In the genomic region with DNA sequence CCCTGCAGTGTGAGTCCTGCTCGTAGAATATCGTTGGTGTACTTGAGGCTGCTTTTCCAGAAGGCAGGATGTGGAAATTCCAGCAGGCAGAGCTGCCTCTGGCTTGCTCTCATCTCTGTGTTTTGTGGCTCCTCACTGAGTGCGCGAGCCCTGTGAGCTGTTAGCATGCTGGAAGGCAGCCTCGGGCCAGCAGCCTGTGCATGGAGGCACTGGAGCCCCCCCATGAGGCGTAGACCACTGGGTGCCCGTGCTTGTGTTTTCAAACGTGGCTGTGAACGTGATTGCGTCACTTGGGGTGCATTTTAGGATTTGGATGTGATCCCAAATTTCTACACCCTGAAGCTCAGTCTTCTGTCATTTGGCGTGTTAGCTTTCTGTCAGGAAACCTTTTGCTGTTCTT, we compare ENCODE assay signal across 11 cellular contexts. TPM values are rescaled to one million over a fixed set of nuclear protein-coding genes. Genes with fewer than 3 reads are reported as not detected.
DNase-seq lines count a peak whose midpoint lies in the region; ATAC-seq and TF ChIP-seq lines count a peak whose summit lies in the region.
"Had no signal": no experiment of that assay in that cellular context is flagged by ENCODE, and none has a peak within 500 bp of the region (broad histone marks: within the 10 kb centered on the region; RNA-seq: fewer than 3 reads in every experiment).

No MANE protein-coding gene starts in this region.

- peak overlapping the region; percentile 38 for H3K27ac Mint-ChIP-seq in activated naive CD4-positive, alpha-beta T cell treated with anti-CD3 and anti-CD28 coated beads, Interleukin-2, amount 50 U/mL, for 24 hours
- peak overlapping the region in 1 of 2 donors; percentile 1 for H3K27ac Mint-ChIP-seq in activated naive CD4-positive, alpha-beta T cell treated with anti-CD3 and anti-CD28 coated beads, Interleukin-2, amount 50 U/mL, for 72 hours

- no peak for TF ChIP-seq CTCF in fibroblast of villous mesenchyme (IDR thresholded peaks at IDR 0.05; ENCODE audit: insufficient read depth, low read depth, low read length)

- H3K4me3 Mint-ChIP-seq in activated naive CD4-positive, alpha-beta T cell treated with anti-CD3 and anti-CD28 coated beads, Interleukin-2, amount 50 U/mL, for 24 hours: peak overlapping the region; percentile 93

- in situ Hi-C loops in HAP-1 (cut with MboI; ENCODE audit: low sequenced_read_pairs): no loop called here

- H3K4me1 Mint-ChIP-seq in activated naive CD4-positive, alpha-beta T cell treated with anti-CD3 and anti-CD28 coated beads, Interleukin-2, amount 50 U/mL, for 24 hours: peaks cover 38% of the 10 kb centered on the region

- H3K4me1 ChIP-seq in adipocyte (ENCODE audit: control insufficient read depth, insufficient read depth, low read length) (peaks cover 37% of the 10 kb centered on the region), skeletal muscle satellite cell (ENCODE audit: control insufficient read depth, insufficient read depth, low read length) (peaks cover 38% of the 10 kb centered on the region), HAP-1 (peaks cover 17% of the 10 kb centered on the region)

- no peaks in the 10 kb centered on the region for H3K9me3 Mint-ChIP-seq in activated naive CD4-positive, alpha-beta T cell treated with anti-CD3 and anti-CD28 coated beads, Interleukin-2, amount 50 U/mL, for 24 hours
- no peaks in the 10 kb centered on the region for H3K9me3 Mint-ChIP-seq in activated naive CD4-positive, alpha-beta T cell treated with anti-CD3 and anti-CD28 coated beads, Interleukin-2, amount 50 U/mL, for 72 hours

- H3K4me3 ChIP-seq in adipocyte (ENCODE audit: low read length): peak overlapping the region; percentile 33
- H3K4me3 ChIP-seq in fibroblast of villous mesenchyme (ENCODE audit: low read depth, low read length): peak overlapping the region; percentile 16
- H3K4me3 ChIP-seq in skeletal muscle satellite cell (ENCODE audit: low read length): peak overlapping the region; percentile 99
- no peak overlapping the region for H3K4me3 ChIP-seq in HAP-1

- no peaks in the 10 kb centered on the region for H3K9me3 ChIP-seq in adipocyte (ENCODE audit: control insufficient read depth, low read length)
- H3K9me3 ChIP-seq in skeletal muscle satellite cell (replicated peaks; ENCODE audit: low read length): no peaks in the 10 kb centered on the region
- no peaks in the 10 kb centered on the region for H3K9me3 ChIP-seq in HAP-1

- H3K9ac ChIP-seq in adipocyte (ENCODE audit: low read length) (peak overlapping the region; percentile 1), skeletal muscle satellite cell (ENCODE audit: low read depth, low read length) (peak overlapping the region; percentile 29)

- H3K27me3 ChIP-seq in adipocyte (replicated peaks; ENCODE audit: control insufficient read depth, insufficient read depth, low read length): no peaks in the 10 kb centered on the region
- no peaks in the 10 kb centered on the region for H3K27me3 ChIP-seq in skeletal muscle satellite cell (ENCODE audit: control insufficient read depth, insufficient read depth, low read length)
- H3K27me3 ChIP-seq in HAP-1 (ENCODE audit: low read depth): no peaks in the 10 kb centered on the region

- no peak for ATAC-seq in activated naive CD4-positive, alpha-beta T cell treated with anti-CD3 and anti-CD28 coated beads, Interleukin-2, amount 50 U/mL, for 72 hours
- ATAC-seq in GM21529 (IDR thresholded peaks at IDR 0.05; ENCODE audit: unreplicated experiment) (no peak), HG02885 (IDR thresholded peaks at IDR 0.05; ENCODE audit: poor library complexity, unreplicated experiment) (no peak)

- DNase-seq in activated naive CD4-positive, alpha-beta T cell treated with anti-CD3 and anti-CD28 coated beads, Interleukin-2, amount 50 U/mL, for 72 hours (ENCODE audit: low spot score in 2 of 2): no peak
- DNase-seq in adipocyte (ENCODE audit: low read depth): peak; percentile 33
- peak; percentile 57 for DNase-seq in fibroblast of villous mesenchyme (ENCODE audit: low read depth)
- DNase-seq in HAP-1 (ENCODE audit: low spot score in 2 of 2): no peak
- DNase-seq: GDM1, NCI-H226, RPMI8226 had no signal

- H3K36me3 ChIP-seq in adipocyte (ENCODE audit: control insufficient read depth, insufficient read depth, low read length, severe bottlenecking): peaks cover 36% of the 10 kb centered on the region
- H3K36me3 ChIP-seq in skeletal muscle satellite cell (ENCODE audit: insufficient read depth, low read length): peaks cover 22% of the 10 kb centered on the region
- H3K36me3 ChIP-seq in HAP-1 (replicated peaks): peaks cover 37% of the 10 kb centered on the region

- no peaks in the 10 kb centered on the region for H3K27me3 Mint-ChIP-seq in activated naive CD4-positive, alpha-beta T cell treated with anti-CD3 and anti-CD28 coated beads, Interleukin-2, amount 50 U/mL, for 24 hours

- peaks cover 13% of the 10 kb centered on the region for H3K36me3 Mint-ChIP-seq in activated naive CD4-positive, alpha-beta T cell treated with anti-CD3 and anti-CD28 coated beads, Interleukin-2, amount 50 U/mL, for 24 hours
- peaks cover 37 to 40% of the 10 kb centered on the region in 2 donors for H3K36me3 Mint-ChIP-seq in activated naive CD4-positive, alpha-beta T cell treated with anti-CD3 and anti-CD28 coated beads, Interleukin-2, amount 50 U/mL, for 72 hours

- H3K4me2 ChIP-seq in skeletal muscle satellite cell (ENCODE audit: low read length): peak overlapping the region; percentile 95

RNA-seq across cellular contexts. Expression of gene WDR5, which starts 3.2 kb away (rescaled TPM):
- total RNA-seq in activated naive CD4-positive, alpha-beta T cell treated with anti-CD3 and anti-CD28 coated beads, Interleukin-2, amount 50 U/mL, for 72 hours: 10 to 100 TPM; 29.7 to 43.7 TPM
- total RNA-seq in fibroblast of villous mesenchyme: 19.3 and 22.0 TPM in 2 replicates
- total RNA-seq in skeletal muscle satellite cell (2012; rRNA removed): 22.3 and 25.1 TPM in 2 replicates

RNA-seq across cellular contexts. Expression of gene RNU6ATAC, which starts 25.3 kb away (rescaled TPM):
- total RNA-seq in activated naive CD4-positive, alpha-beta T cell treated with anti-CD3 and anti-CD28 coated beads, Interleukin-2, amount 50 U/mL, for 72 hours: 10 to 100 TPM; 32.1 to 61.4 TPM
- not detected in 2 replicates for total RNA-seq in fibroblast of villous mesenchyme
- total RNA-seq in skeletal muscle satellite cell (2012; rRNA removed): not detected in 2 replicates

Comparison
In these comparisons a context has a peak if more than half of its experiments do, and no peak if none do; other contexts are left out.
1. DNase-seq: peak in adipocyte (single experiment) and fibroblast of villous mesenchyme (single experiment); none in activated naive CD4-positive, alpha-beta T cell treated with anti-CD3 and anti-CD28 coated beads, Interleukin-2, amount 50 U/mL, for 72 hours (0 of 2) and HAP-1 (0 of 2).
2. RNA of gene RNU6ATAC, which starts 25.3 kb away (total RNA-seq): 32.1 to 61.4 TPM in activated naive CD4-positive, alpha-beta T cell treated with anti-CD3 and anti-CD28 coated beads, Interleukin-2, amount 50 U/mL, for 72 hours; not detected in fibroblast of villous mesenchyme; every median in the first group is over 10 times any median in the second.